ENCODE assay signal across 8 cellular contexts in genomic region chr2:48529676-48530032, GRCh38. TPM values are rescaled to one million over a fixed set of nuclear protein-coding genes. Genes with fewer than 3 reads are reported as not detected.
DNase-seq lines count a peak whose midpoint lies in the region; ATAC-seq and TF ChIP-seq lines count a peak whose summit lies in the region.

No MANE protein-coding gene starts in this region.

- peaks cover 55% of the 10 kb centered on the region for H3K4me1 Mint-ChIP-seq in brain

- peaks cover 5% of the 10 kb centered on the region for H3K36me3 ChIP-seq in mesodermal cell (ENCODE audit: control insufficient read depth, insufficient read depth, low read length)

- H3K4me3 ChIP-seq in GM12864 (ENCODE audit: low read depth, low read length) = peak overlapping the region; percentile 28; the same call in 1 of the 2 replicates
- peak overlapping the region; percentile 30 for H3K4me3 ChIP-seq in Jurkat, Clone E6-1 (ENCODE audit: low read length)
- peak overlapping the region; percentile 69 for H3K4me3 ChIP-seq in mesodermal cell (ENCODE audit: extremely low read depth, insufficient read depth, low read length, poor library complexity, severe bottlenecking)

- H3K9me3 ChIP-seq in mesodermal cell (ENCODE audit: control insufficient read depth, low read length) = no peaks in the 10 kb centered on the region

- H3K36me3 Mint-ChIP-seq in brain = no peaks in the 10 kb centered on the region

- H3K4me3 Mint-ChIP-seq in brain = peak overlapping the region; percentile 85 to 94 (median 90)

- WGBS in mesodermal cell (ENCODE audit: insufficient coverage in 2 of 2), 2 experiments = 0 to 11% methylated on average over 4 to 5 of the region's 15 CpGs

- ATAC-seq in HG03159 (IDR thresholded peaks at IDR 0.05; ENCODE audit: unreplicated experiment) = no peak

- DNase-seq in GM12864 (ENCODE audit: low read depth) = no peak
- DNase-seq in Jurkat, Clone E6-1 (ENCODE audit: low read depth, low spot score) = no peak
- no peak for DNase-seq in OCI-M2 (lab: John Stamatoyannopoulos, UW; ENCODE audit: unreplicated experiment)
- DNase-seq in NCI-H146 (lab: John Stamatoyannopoulos, UW) = no peak
- DNase-seq in effector CD8-positive, alpha-beta T cell (lab: John Stamatoyannopoulos, UW) = no peak

- peaks cover 12% of the 10 kb centered on the region for H3K4me1 ChIP-seq in mesodermal cell (ENCODE audit: control insufficient read depth, insufficient read depth, low read length, poor library complexity, severe bottlenecking)

- H3K27me3 Mint-ChIP-seq in brain = peaks cover 3% of the 10 kb centered on the region

- H3K27ac ChIP-seq in mesodermal cell (ENCODE audit: low read depth, low read length, severe bottlenecking) = no peak overlapping the region

- H3K9me3 Mint-ChIP-seq in brain = no peaks in the 10 kb centered on the region

- peak overlapping the region in 4 of 5 experiments; percentile 75 to 86 (median 80) for H3K27ac Mint-ChIP-seq in brain

- no peak for TF ChIP-seq CTCF in GM12864 (IDR thresholded peaks at IDR 0.05; ENCODE audit: low read depth, low read length, missing control alignments)
- TF ChIP-seq CTCF in brain (conservative IDR thresholded peaks at IDR 0.05) = no peak

RNA-seq across cellular contexts. Expression of gene STON1, which starts 0.3 kb away (rescaled TPM):
- 0.84 TPM for polyA plus RNA-seq in Jurkat, Clone E6-1 (2012; ENCODE audit: insufficient read depth, insufficient read length)
- 0.95 TPM for polyA plus RNA-seq in brain (ENCODE audit: insufficient read depth, low read depth, low replicate concordance)
- 28.0 TPM for polyA plus RNA-seq in mesodermal cell (2013, experiment 1 of 2)
- 29.4 TPM for polyA plus RNA-seq in mesodermal cell (2013, experiment 2 of 2)
